ENCODE assay signal across 20 cellular contexts in the genomic region with DNA sequence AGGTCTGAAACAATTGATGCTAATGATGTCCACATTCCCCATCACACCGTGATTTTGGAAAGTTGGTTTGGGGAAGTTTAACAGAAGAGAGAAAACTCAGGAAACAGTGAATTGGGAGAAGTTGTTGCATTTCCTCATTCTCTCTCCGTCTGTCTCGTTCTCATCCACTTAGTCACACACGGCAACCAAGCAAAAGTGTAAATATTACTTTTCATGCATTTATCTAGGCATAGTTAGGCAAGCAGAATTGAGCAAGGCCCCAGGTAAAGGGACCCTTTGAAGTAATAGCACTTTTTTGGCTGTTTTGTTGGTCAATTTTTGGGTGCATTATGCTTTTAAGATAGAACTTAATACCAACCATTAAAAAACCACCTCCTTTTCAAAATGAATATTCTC.
DNase-seq lines count a peak whose midpoint lies in the region; ATAC-seq and TF ChIP-seq lines count a peak whose summit lies in the region.
"Had no signal": no experiment of that assay in that cellular context is flagged by ENCODE, and none has a peak within 500 bp of the region (broad histone marks: within the 10 kb centered on the region; RNA-seq: fewer than 3 reads in every experiment).

No MANE protein-coding gene starts in this region.

- POLR2A ChIA-PET in IMR-90 (lab: Charles Lee; ENCODE audit: unreplicated experiment), result no interaction called here

- H3K79me1 ChIP-seq in IMR-90 (ENCODE audit: low read depth in 1 of 2, low read length in 2 of 2), result no peaks in the 10 kb centered on the region

- TF ChIP-seq POLR2A in IMR-90 (IDR thresholded peaks at IDR 0.05; ENCODE audit: low read depth, low read length), result no peak

- dilution Hi-C loops in IMR-90 (cut with HindIII; ENCODE audit: low sequenced_read_pairs, unreplicated experiment), result no loop called here

- H2BK20ac ChIP-seq in IMR-90 (ENCODE audit: low read depth, low read length), result no peak overlapping the region

- H3K4me3 ChIP-seq in IMR-90 (ENCODE audit: insufficient read depth, low read depth, low read length), result no peak overlapping the region
- H3K4me3 ChIP-seq in brain microvascular endothelial cell (ENCODE audit: low read depth, low read length), result no peak overlapping the region
- H3K4me3 ChIP-seq: BLaER1 treated with 17β-estradiol and CSF1 and Interleukin-3, amounts not matched to agents 10 nM and 100 nM; GM23338; K562 had no signal

- H3K9ac ChIP-seq in IMR-90 (ENCODE audit: low read depth, low read length), result no peak overlapping the region
- H3K9ac ChIP-seq: BLaER1 treated with 17β-estradiol and CSF1 and Interleukin-3, amounts not matched to agents 10 nM and 100 nM had no signal

- no peak overlapping the region for H2AK5ac ChIP-seq in IMR-90 (ENCODE audit: low read depth, low read length)

- no peak overlapping the region for H2AK9ac ChIP-seq in IMR-90 (replicated peaks; ENCODE audit: low read depth, low read length, poor library complexity)

- ATAC-seq in IMR-90 (ENCODE audit: low read depth), result no peak
- no peak for ATAC-seq in GM18873 (IDR thresholded peaks at IDR 0.05; ENCODE audit: low FRiP score, unreplicated experiment)
- ATAC-seq: GM23338, K562, T-helper 17 cell had no signal

- DNase-seq in AG09319 (ENCODE audit: extremely low read depth, low read depth), result peak; percentile 12
- DNase-seq in IMR-90, result peak; percentile 10
- DNase-seq in brain microvascular endothelial cell, result peak; percentile 24
- DNase-seq in kidney tubule cell (ENCODE audit: low spot score), result peak; percentile 70
- DNase-seq in nucleus accumbens (lab: John Stamatoyannopoulos, UW), result no peak
- DNase-seq in NCI-H2107 (lab: John Stamatoyannopoulos, UW), result no peak
- no peak for DNase-seq in AG08396 (ENCODE audit: low spot score)
- DNase-seq: activated B cell treated with CpG ODN at 0.5 μM for 24 hours; NCI-H1105 treated with DMSO at 0.1 percent for 48 hours; NCI-H2171; NCI-H82; posterior cingulate gyrus; small intestine; stimulated activated CD4-positive, alpha-beta T cell treated with anti-CD3 and anti-CD28 coated beads, Interleukin-4, amount 100 ng/mL, for 4 hours; stimulated activated CD8-positive, alpha-beta memory T cell treated with anti-CD3 and anti-CD28 coated beads, Interleukin-4, amount 100 ng/mL, for 48 hours; T-helper 17 cell had no signal

- intact Hi-C loops in IMR-90 (cut with micrococcal nuclease), result no loop called here

- H2BK120ac ChIP-seq in IMR-90 (ENCODE audit: low read depth, low read length), result no peak overlapping the region

- H3K18ac ChIP-seq in IMR-90 (ENCODE audit: low read depth, low read length), result no peak overlapping the region

- H4K8ac ChIP-seq in IMR-90 (ENCODE audit: low read depth in 2 of 2, low read length in 2 of 2), result no peak overlapping the region

- no peaks in the 10 kb centered on the region for H3K9me1 ChIP-seq in IMR-90 (ENCODE audit: insufficient read depth, low read length)

- BruUV-seq in IMR-90 (replicated peaks; lab: Mats Ljungman, UMichigan), result no TSS peak

- no peak overlapping the region for H3K14ac ChIP-seq in IMR-90 (replicated peaks; ENCODE audit: low read depth, low read length)

- no peak overlapping the region for H3K56ac ChIP-seq in IMR-90 (ENCODE audit: extremely low read depth, insufficient read depth, low read length)

- no peak overlapping the region for H3K4ac ChIP-seq in IMR-90 (ENCODE audit: low read depth, low read length)

- H2BK15ac ChIP-seq in IMR-90 (ENCODE audit: low read depth, low read length), result no peak overlapping the region

- TF ChIP-seq RAD21 in IMR-90 (IDR thresholded peaks at IDR 0.05; ENCODE audit: low read length), result no peak

- peaks cover 9% of the 10 kb centered on the region for H3K9me3 ChIP-seq in IMR-90 (ENCODE audit: control insufficient read depth, insufficient read depth, low read length)

- no peak overlapping the region for H3K27ac ChIP-seq in IMR-90 (ENCODE audit: insufficient read depth, low read length)
- no peak overlapping the region for H3K27ac ChIP-seq in brain microvascular endothelial cell

- no peak overlapping the region for H3K23ac ChIP-seq in IMR-90 (ENCODE audit: low read depth, low read length)

- in situ Hi-C loops in IMR-90 (cut with MboI; ENCODE audit: low sequenced_read_pairs), result no loop called here
- in situ Hi-C loops in brain microvascular endothelial cell (cut with HindIII; ENCODE audit: low pct_ligation_motif_present, low sequenced_read_pairs), result no loop called here

- peaks cover 2% of the 10 kb centered on the region; the same call in 1 of the 2 replicates for H3K4me1 ChIP-seq in IMR-90 (ENCODE audit: control insufficient read depth, insufficient read depth, low read length)

- WGBS in IMR-90 (ENCODE audit: extremely low coverage in 2 of 2, insufficient read length in 1 of 2), 2 experiments, result no CpG with 5 or more reads among the region's 4 CpGs

- no peak overlapping the region for H3K4me2 ChIP-seq in IMR-90 (ENCODE audit: low read depth, low read length)
- H3K4me2 ChIP-seq: GM23338 had no signal

- TF ChIP-seq CTCF in AG09319 (IDR thresholded peaks at IDR 0.05; ENCODE audit: low read depth, low read length) (no peak), IMR-90 (conservative IDR thresholded peaks at IDR 0.05; ENCODE audit: low read depth, low read length) (no peak), brain microvascular endothelial cell (IDR thresholded peaks at IDR 0.05; ENCODE audit: low read depth, low read length, missing control alignments) (no peak)

- H4K91ac ChIP-seq in IMR-90 (ENCODE audit: insufficient read depth, low read depth, low read length), result no peak overlapping the region

- no peaks in the 10 kb centered on the region for H3K27me3 ChIP-seq in IMR-90 (ENCODE audit: control insufficient read depth, insufficient read depth, low read length)
- H3K27me3 ChIP-seq in brain microvascular endothelial cell (replicated peaks), result peaks cover 9% of the 10 kb centered on the region
- H3K27me3 ChIP-seq: BLaER1 treated with 17β-estradiol and CSF1 and Interleukin-3, amounts not matched to agents 10 nM and 100 nM had no signal

- no peak overlapping the region for H2BK5ac ChIP-seq in IMR-90 (ENCODE audit: low read depth, low read length, poor library complexity, severe bottlenecking)

- H4K20me1 ChIP-seq in IMR-90 (ENCODE audit: insufficient read depth, low read length), result no peaks in the 10 kb centered on the region
- H4K20me1 ChIP-seq: BLaER1 treated with 17β-estradiol and CSF1 and Interleukin-3, amounts not matched to agents 10 nM and 100 nM had no signal

- CTCF ChIA-PET in IMR-90 (lab: Yijun Ruan, JAX), result interaction anchor here (1.0 kb wide), 1 partner anchor 18 kb away, joined by 3 read pairs; no protein-coding TSS in a partner anchor

- no peak overlapping the region for H2AFZ ChIP-seq in IMR-90 (replicated peaks; ENCODE audit: low read length, poor library complexity)
- H2AFZ ChIP-seq: GM23338 had no signal

- no peaks in the 10 kb centered on the region for H3K36me3 ChIP-seq in IMR-90 (ENCODE audit: control insufficient read depth, insufficient read depth, low read length)
- no peaks in the 10 kb centered on the region for H3K36me3 ChIP-seq in brain microvascular endothelial cell (replicated peaks)

- H4K5ac ChIP-seq in IMR-90 (ENCODE audit: low read depth, low read length), result no peak overlapping the region

TF ChIP-seq in IMR-90, 13 proteins besides CTCF, POLR2A, EP300 and RAD21:
- TF ChIP-seq SMC3 (IDR thresholded peaks at IDR 0.05; ENCODE audit: low read depth, low read length) (no peak), MAZ (IDR thresholded peaks at IDR 0.05; ENCODE audit: borderline replicate concordance, low read depth, low read length) (no peak), FOS (IDR thresholded peaks at IDR 0.05; ENCODE audit: low read depth, low read length) (no peak), BHLHE40 (IDR thresholded peaks at IDR 0.05; ENCODE audit: low read depth, low read length) (no peak)
TF ChIP-seq in IMR-90: peak in this region for 0.

Comparison
In these comparisons a context has a peak if more than half of its experiments do, and no peak if none do; other contexts are left out.
1. DNase-seq: peak in AG09319 (single experiment), IMR-90 (single experiment), brain microvascular endothelial cell (single experiment) and kidney tubule cell (single experiment); none in nucleus accumbens (0 of 56), NCI-H2107 (single experiment) and AG08396 (single experiment).